ENCODE assay signal across 10 cellular contexts in the genomic region with DNA sequence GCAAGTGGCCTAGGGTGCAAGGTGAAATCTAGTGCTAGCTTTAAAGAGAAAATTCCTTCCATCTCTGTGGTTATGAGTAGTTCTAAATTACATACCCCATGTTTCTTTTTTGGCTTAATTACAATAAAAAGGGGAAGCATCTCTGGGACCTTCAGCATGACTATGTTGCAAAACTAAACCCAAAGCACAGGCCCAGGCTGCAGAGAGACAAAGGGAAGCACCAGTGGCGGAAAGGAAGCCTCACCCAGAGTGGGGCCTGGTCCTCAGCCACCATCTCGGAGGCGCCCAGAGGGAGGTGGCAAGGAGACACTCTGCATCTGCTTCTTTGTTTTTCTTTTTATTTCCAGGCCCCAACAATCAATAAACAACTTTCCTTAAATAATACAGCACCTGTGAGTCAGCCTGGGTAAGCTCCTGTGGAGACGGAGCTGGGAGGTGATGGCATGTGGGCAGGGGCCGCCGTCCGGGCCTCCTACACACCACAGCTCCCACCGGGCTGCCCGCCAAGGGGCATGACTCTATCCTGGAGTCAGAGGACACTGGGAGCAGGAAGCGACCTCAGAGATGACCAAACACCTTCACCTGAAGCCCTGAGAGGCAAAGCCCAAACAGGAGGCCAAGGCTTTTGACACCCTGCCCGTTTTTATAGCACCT. TPM values are rescaled to one million over a fixed set of nuclear protein-coding genes. Genes with fewer than 3 reads are reported as not detected.
DNase-seq lines count a peak whose midpoint lies in the region; ATAC-seq and TF ChIP-seq lines count a peak whose summit lies in the region.
"Had no signal": no experiment of that assay in that cellular context is flagged by ENCODE, and none has a peak within 500 bp of the region (broad histone marks: within the 10 kb centered on the region; RNA-seq: fewer than 3 reads in every experiment).

No MANE protein-coding gene starts in this region.

- no peaks in the 10 kb centered on the region; the same call in 1 of the 2 replicates for H3K9me3 ChIP-seq in MG63
- no peaks in the 10 kb centered on the region for H3K9me3 ChIP-seq in lung (ENCODE audit: control insufficient read depth in 2 of 2, insufficient read depth in 1 of 2, low read length in 1 of 2)

- H3K4me1 ChIP-seq in lung (ENCODE audit: control insufficient read depth in 2 of 2, insufficient read depth in 2 of 2, low read length in 2 of 2) = peaks cover 0 to 5% of the 10 kb centered on the region in 2 donors

- H3K36me3 ChIP-seq in MG63 (peaks cover 5% of the 10 kb centered on the region; the same call in 1 of the 2 replicates), lung (ENCODE audit: control insufficient read depth in 2 of 2, insufficient read depth in 2 of 2, low read length in 2 of 2) (no peaks in the 10 kb centered on the region)

- H3K4me3 ChIP-seq in MG63 (no peak overlapping the region), lung (no peak overlapping the region)

- no peaks in the 10 kb centered on the region for H3K27me3 ChIP-seq in MG63
- H3K27me3 ChIP-seq in lung (ENCODE audit: control insufficient read depth, insufficient read depth) = no peaks in the 10 kb centered on the region

- WGBS in lung, 2 donors = 20 to 53% methylated on average over 11 of the region's 11 CpGs

- peak overlapping the region in 1 of 2 donors; percentile 24 for H3K27ac ChIP-seq in lung (ENCODE audit: low read depth in 1 of 2, low read length in 1 of 2)

- no peak for TF ChIP-seq CTCF in lung (IDR thresholded peaks at IDR 0.05; ENCODE audit: control extremely low read depth, extremely low read depth)

- peak; percentile 60 for DNase-seq in Ammon's horn (ENCODE audit: low spot score)
- peak; percentile 97 for DNase-seq in MG63
- DNase-seq in activated T-cell treated with anti-CD3 and anti-CD28 coated beads, Interleukin-2, amount 50 U/mL, for 48 hours = peak; percentile 45 to 51
- no peak for DNase-seq in lung (ENCODE audit: low spot score)
- DNase-seq in central memory CD4-positive, alpha-beta T cell = no peak
- DNase-seq in middle frontal gyrus (ENCODE audit: extremely low spot score, low spot score) = no peak
- DNase-seq: foreskin fibroblast, NCI-H1048 had no signal

- ATAC-seq in lung (ENCODE audit: insufficient read depth, low FRiP score) (peak; percentile 30), GM18498 (IDR thresholded peaks at IDR 0.05; ENCODE audit: unreplicated experiment) (no peak), GM19324 (IDR thresholded peaks at IDR 0.05; ENCODE audit: low FRiP score, unreplicated experiment) (no peak)

RNA-seq across cellular contexts. Expression of a gene that starts 21.7 kb away (rescaled TPM):
- 14.7 and 19.0 TPM in 2 replicates for total RNA-seq in MG63 (2014; rRNA removed; shearing (Covaris generic); ENCODE audit: low replicate concordance)
- 10 to 100 TPM; 42.8 to 46.6 TPM for total RNA-seq in lung
- 10 to 100 TPM in 1 of 2 donors, 1 to 10 TPM in 1; 9.9 to 13.4 TPM for polyA plus RNA-seq in lung

Comparison
In these comparisons a context has a peak if more than half of its experiments do, and no peak if none do; other contexts are left out.
1. DNase-seq: peak in Ammon's horn (single experiment), MG63 (single experiment) and activated T-cell treated with anti-CD3 and anti-CD28 coated beads, Interleukin-2, amount 50 U/mL, for 48 hours (2 of 2); none in lung (single experiment), central memory CD4-positive, alpha-beta T cell (single experiment) and middle frontal gyrus (single experiment).